17 cellular contexts compared by ENCODE assay signal in genomic region chr6:42331019-42331418, GRCh38.
DNase-seq lines count a peak whose midpoint lies in the region; ATAC-seq and TF ChIP-seq lines count a peak whose summit lies in the region.
"Had no signal": no experiment of that assay in that cellular context is flagged by ENCODE, and none has a peak within 500 bp of the region (broad histone marks: within the 10 kb centered on the region; RNA-seq: fewer than 3 reads in every experiment).

No MANE protein-coding gene starts in this region.

- H3K9me3 ChIP-seq in testis = no peaks in the 10 kb centered on the region

- H3K4me3 ChIP-seq in testis = no peak overlapping the region
- H3K4me3 ChIP-seq: K562 had no signal

- no peaks in the 10 kb centered on the region for H3K27me3 Mint-ChIP-seq in activated T-cell treated with anti-CD3 and anti-CD28 coated beads, Interleukin-2, amount 50 U/mL, for 72 hours (ENCODE audit: low read depth)
- no peaks in the 10 kb centered on the region for H3K27me3 Mint-ChIP-seq in activated T-cell treated with anti-CD3 and anti-CD28 coated beads, Interleukin-2, amount 50 U/mL, for 24 hours
- H3K27me3 Mint-ChIP-seq in central memory CD8-positive, alpha-beta T cell = no peaks in the 10 kb centered on the region
- H3K27me3 Mint-ChIP-seq in stimulated activated naive B cell treated with anti-CD40 and anti-IgM and Interleukin-4, amounts not matched to agents 10 μg/mL and 1 μg/mL and 100 μg/mL, for 72 hours = no peaks in the 10 kb centered on the region
- H3K27me3 Mint-ChIP-seq: CD4-positive, alpha-beta T cell had no signal

- TF ChIP-seq CTCF in testis (IDR thresholded peaks at IDR 0.05) = no peak

- H3K4me3 Mint-ChIP-seq in activated T-cell treated with anti-CD3 and anti-CD28 coated beads, Interleukin-2, amount 50 U/mL, for 72 hours = no peak overlapping the region
- no peak overlapping the region for H3K4me3 Mint-ChIP-seq in activated T-cell treated with anti-CD3 and anti-CD28 coated beads, Interleukin-2, amount 50 U/mL, for 24 hours
- no peak overlapping the region for H3K4me3 Mint-ChIP-seq in central memory CD8-positive, alpha-beta T cell
- H3K4me3 Mint-ChIP-seq in stimulated activated naive B cell treated with anti-CD40 and anti-IgM and Interleukin-4, amounts not matched to agents 10 μg/mL and 1 μg/mL and 100 μg/mL, for 72 hours = no peak overlapping the region
- H3K4me3 Mint-ChIP-seq: CD4-positive, alpha-beta T cell had no signal

- no peak overlapping the region for H3K27ac ChIP-seq in testis

- TF ChIP-seq POLR2A in testis (IDR thresholded peaks at IDR 0.05) = no peak

- WGBS in testis, 2 donors = 69 to 80% methylated on average over 4 of the region's 4 CpGs

- ATAC-seq in activated T-cell treated with anti-CD3 and anti-CD28 coated beads, Interleukin-2, amount 50 U/mL, for 72 hours (replicated peaks in 1 of 2) = no peak
- no peak for ATAC-seq in central memory CD8-positive, alpha-beta T cell (replicated peaks; ENCODE audit: extremely low read depth, poor library complexity, severe bottlenecking)
- no peak for ATAC-seq in stimulated activated naive B cell treated with anti-CD40 and anti-IgM and Interleukin-4, amounts not matched to agents 10 μg/mL and 1 μg/mL and 100 μg/mL, for 72 hours (replicated peaks)
- ATAC-seq: K562 had no signal

- H3K36me3 Mint-ChIP-seq in activated T-cell treated with anti-CD3 and anti-CD28 coated beads, Interleukin-2, amount 50 U/mL, for 72 hours (ENCODE audit: insufficient read depth in 2 of 2) = peaks cover 0 to 7% of the 10 kb centered on the region in 2 donors
- H3K36me3 Mint-ChIP-seq in activated T-cell treated with anti-CD3 and anti-CD28 coated beads, Interleukin-2, amount 50 U/mL, for 24 hours (ENCODE audit: low read depth) = peaks cover 8% of the 10 kb centered on the region
- H3K36me3 Mint-ChIP-seq in central memory CD8-positive, alpha-beta T cell (ENCODE audit: insufficient read depth) = peaks cover 5% of the 10 kb centered on the region
- H3K36me3 Mint-ChIP-seq in stimulated activated naive B cell treated with anti-CD40 and anti-IgM and Interleukin-4, amounts not matched to agents 10 μg/mL and 1 μg/mL and 100 μg/mL, for 72 hours = no peaks in the 10 kb centered on the region

- no peaks in the 10 kb centered on the region for H3K4me1 ChIP-seq in testis

- peaks cover 38% of the 10 kb centered on the region for H3K4me1 Mint-ChIP-seq in activated T-cell treated with anti-CD3 and anti-CD28 coated beads, Interleukin-2, amount 50 U/mL, for 72 hours (ENCODE audit: low read depth)
- peaks cover 29% of the 10 kb centered on the region for H3K4me1 Mint-ChIP-seq in activated T-cell treated with anti-CD3 and anti-CD28 coated beads, Interleukin-2, amount 50 U/mL, for 24 hours (ENCODE audit: low read depth)
- H3K4me1 Mint-ChIP-seq in central memory CD8-positive, alpha-beta T cell = peaks cover 64% of the 10 kb centered on the region
- no peaks in the 10 kb centered on the region for H3K4me1 Mint-ChIP-seq in stimulated activated naive B cell treated with anti-CD40 and anti-IgM and Interleukin-4, amounts not matched to agents 10 μg/mL and 1 μg/mL and 100 μg/mL, for 72 hours

- H3K36me3 ChIP-seq in testis (ENCODE audit: low read depth, missing control alignments) = no peaks in the 10 kb centered on the region

- no peaks in the 10 kb centered on the region for H3K9me3 Mint-ChIP-seq in activated T-cell treated with anti-CD3 and anti-CD28 coated beads, Interleukin-2, amount 50 U/mL, for 72 hours
- H3K9me3 Mint-ChIP-seq in activated T-cell treated with anti-CD3 and anti-CD28 coated beads, Interleukin-2, amount 50 U/mL, for 24 hours = no peaks in the 10 kb centered on the region
- H3K9me3 Mint-ChIP-seq in central memory CD8-positive, alpha-beta T cell = no peaks in the 10 kb centered on the region
- H3K9me3 Mint-ChIP-seq in stimulated activated naive B cell treated with anti-CD40 and anti-IgM and Interleukin-4, amounts not matched to agents 10 μg/mL and 1 μg/mL and 100 μg/mL, for 72 hours = no peaks in the 10 kb centered on the region
- H3K9me3 Mint-ChIP-seq: CD4-positive, alpha-beta T cell had no signal

- no peak for DNase-seq in activated T-cell treated with anti-CD3 and anti-CD28 coated beads, Interleukin-2, amount 50 U/mL, for 72 hours
- no peak for DNase-seq in activated T-cell treated with anti-CD3 and anti-CD28 coated beads, Interleukin-2, amount 50 U/mL, for 24 hours
- DNase-seq in NCI-H69 (lab: John Stamatoyannopoulos, UW) = peak; percentile 86
- no peak for DNase-seq in central memory CD8-positive, alpha-beta T cell (ENCODE audit: low spot score in 2 of 2)
- DNase-seq in stimulated activated naive B cell treated with anti-CD40 and anti-IgM and Interleukin-4, amounts not matched to agents 10 μg/mL and 1 μg/mL and 100 μg/mL, for 72 hours = no peak
- no peak for DNase-seq in testis
- no peak for DNase-seq in hepatic stellate cell (ENCODE audit: low spot score)
- DNase-seq in NCI-H2107 (lab: John Stamatoyannopoulos, UW) = no peak
- DNase-seq: ACHN; CD4-positive, alpha-beta T cell; DMS79 treated with DMSO at 0.1 percent for 48 hours; NCI-H1092 treated with DMSO at 0.1 percent for 48 hours; NCI-H187 treated with DMSO at 0.1 percent for 48 hours; NCI-H510A treated with DMSO at 0.1 percent for 48 hours; NK-92 treated with Interleukin-12 subunit alpha and Interleukin-12 subunit beta, amount 100 ng/mL, for 24 hours; OCI-M1 had no signal

- intact Hi-C loops in testis (cut with DNase I; ENCODE audit: low total_unique reads) = no loop called here

- H3K27ac Mint-ChIP-seq in activated T-cell treated with anti-CD3 and anti-CD28 coated beads, Interleukin-2, amount 50 U/mL, for 72 hours = peak overlapping the region; percentile 1
- no peak overlapping the region for H3K27ac Mint-ChIP-seq in activated T-cell treated with anti-CD3 and anti-CD28 coated beads, Interleukin-2, amount 50 U/mL, for 24 hours
- H3K27ac Mint-ChIP-seq in central memory CD8-positive, alpha-beta T cell (ENCODE audit: low read depth) = peak overlapping the region; percentile 16
- peak overlapping the region; percentile 53 for H3K27ac Mint-ChIP-seq in stimulated activated naive B cell treated with anti-CD40 and anti-IgM and Interleukin-4, amounts not matched to agents 10 μg/mL and 1 μg/mL and 100 μg/mL, for 72 hours
- H3K27ac Mint-ChIP-seq: CD4-positive, alpha-beta T cell had no signal

- H3K27me3 ChIP-seq in testis = no peaks in the 10 kb centered on the region
